8 cellular contexts compared by ENCODE assay signal in the genomic region with DNA sequence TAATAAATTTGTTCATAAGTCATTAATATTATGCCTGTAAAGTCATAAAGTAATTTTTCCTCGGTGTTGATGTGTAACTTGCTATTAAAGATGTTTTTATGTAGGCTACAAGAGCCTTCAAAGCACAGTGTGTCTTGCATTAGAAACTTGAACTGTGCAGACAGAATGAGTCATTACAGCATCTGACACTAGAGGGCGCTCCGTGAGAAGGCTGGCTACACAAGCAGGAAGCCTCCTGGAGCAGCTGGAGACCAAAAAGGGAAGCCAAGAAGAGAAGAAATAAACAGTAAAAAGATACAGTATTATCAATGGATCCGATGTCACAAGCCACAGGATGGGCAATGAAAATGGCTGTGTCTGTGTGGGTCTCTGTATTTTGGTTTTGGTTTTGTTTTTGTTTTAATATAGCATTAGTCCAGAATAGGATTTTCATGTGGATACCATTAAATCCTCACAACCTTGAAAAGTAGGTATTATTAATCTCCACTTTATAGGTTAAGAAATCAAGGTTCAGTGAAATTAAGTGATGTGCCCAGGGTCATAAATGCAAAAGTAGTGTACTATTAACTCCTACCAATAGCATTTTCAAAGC. TPM values are rescaled to one million over a fixed set of nuclear protein-coding genes. Genes with fewer than 3 reads are reported as not detected.
DNase-seq lines count a peak whose midpoint lies in the region; ATAC-seq and TF ChIP-seq lines count a peak whose summit lies in the region.

No MANE protein-coding gene starts in this region.

- no peaks in the 10 kb centered on the region for H3K79me2 ChIP-seq in DND-41 (ENCODE audit: insufficient read depth, low read length)

- peak; percentile 98 for TF ChIP-seq CTCF in DND-41 (IDR thresholded peaks at IDR 0.05; ENCODE audit: borderline replicate concordance, extremely low read depth, low read length, poor library complexity, severe bottlenecking)
- peak; percentile 95 for TF ChIP-seq CTCF in fibroblast of villous mesenchyme (IDR thresholded peaks at IDR 0.05; ENCODE audit: insufficient read depth, low read depth, low read length)
- peak; percentile 85 for TF ChIP-seq CTCF in thoracic aorta (IDR thresholded peaks at IDR 0.05)

- H3K4me3 ChIP-seq in DND-41 (ENCODE audit: low read depth in 1 of 2, low read length in 2 of 2) (no peak overlapping the region), fibroblast of villous mesenchyme (ENCODE audit: low read depth, low read length) (no peak overlapping the region), thoracic aorta (no peak overlapping the region)

- DNase-seq in DND-41 (peak; percentile 89), LoVo (ENCODE audit: low spot score) (peak; percentile 76), SHP77 (lab: John Stamatoyannopoulos, UW) (peak; percentile 65 to 70), fibroblast of villous mesenchyme (ENCODE audit: low read depth) (peak; percentile 90), occipital lobe (lab: John Stamatoyannopoulos, UW) (peak; percentile 74), thoracic aorta (ENCODE audit: low spot score) (peak; percentile 64)
- DNase-seq in activated T-helper 1 cell treated with anti-CD3 and anti-CD28 coated beads, Interleukin-2, amount 50 U/mL, for 16 hours (ENCODE audit: low read depth in 1 of 2, low spot score in 1 of 2) = peak; percentile 63 to 77

- H3K9me3 ChIP-seq in DND-41 (ENCODE audit: insufficient read depth, low read length, severe bottlenecking) = no peaks in the 10 kb centered on the region
- H3K9me3 ChIP-seq in thoracic aorta = no peaks in the 10 kb centered on the region

- H3K4me2 ChIP-seq in DND-41 (ENCODE audit: insufficient read depth, low read length) = peak overlapping the region; percentile 27; the same call in 1 of the 2 replicates

- H3K4me1 ChIP-seq in DND-41 (ENCODE audit: insufficient read depth, low read length) (peaks cover 5% of the 10 kb centered on the region; the same call in 1 of the 2 replicates), thoracic aorta (ENCODE audit: control insufficient read depth in 1 of 2, low read depth in 2 of 2) (no peaks in the 10 kb centered on the region)

- H3K9ac ChIP-seq in DND-41 (ENCODE audit: low read depth, low read length) = no peak overlapping the region

- H3K27ac ChIP-seq in DND-41 (ENCODE audit: low read length) (no peak overlapping the region), thoracic aorta (no peak overlapping the region)

- H3K27me3 ChIP-seq in DND-41 (ENCODE audit: insufficient read depth, low read length, poor library complexity) (no peaks in the 10 kb centered on the region), thoracic aorta (replicated peaks; ENCODE audit: insufficient read depth) (no peaks in the 10 kb centered on the region)

- no peaks in the 10 kb centered on the region for H4K20me1 ChIP-seq in DND-41 (ENCODE audit: insufficient read depth, low read length)

- no peaks in the 10 kb centered on the region for H3K36me3 ChIP-seq in DND-41 (ENCODE audit: insufficient read depth, low read length)
- H3K36me3 ChIP-seq in thoracic aorta = no peaks in the 10 kb centered on the region

- no peak overlapping the region for H2AFZ ChIP-seq in DND-41 (ENCODE audit: low read depth, low read length)

- peak; percentile 99 for ATAC-seq in DND-41 (ENCODE audit: insufficient read depth, low read depth)
- peak; percentile 77 for ATAC-seq in GM21786 (IDR thresholded peaks at IDR 0.05; ENCODE audit: unreplicated experiment)
- ATAC-seq in thoracic aorta (ENCODE audit: insufficient number of reproducible peaks, low FRiP score, low read depth) = no peak

RNA-seq across cellular contexts. Expression of gene LRRC8D, which starts 16.1 kb away (rescaled TPM):
- total RNA-seq in fibroblast of villous mesenchyme = 26.7 and 58.7 TPM in 2 replicates
- total RNA-seq in occipital lobe = 29.8 TPM
- total RNA-seq in thoracic aorta = 10 to 100 TPM in 1 of 2 donors, 1 to 10 TPM in 1; 8.8 to 10.7 TPM
